Comparison of ENCODE assay signal across 8 cellular contexts in the genomic region with DNA sequence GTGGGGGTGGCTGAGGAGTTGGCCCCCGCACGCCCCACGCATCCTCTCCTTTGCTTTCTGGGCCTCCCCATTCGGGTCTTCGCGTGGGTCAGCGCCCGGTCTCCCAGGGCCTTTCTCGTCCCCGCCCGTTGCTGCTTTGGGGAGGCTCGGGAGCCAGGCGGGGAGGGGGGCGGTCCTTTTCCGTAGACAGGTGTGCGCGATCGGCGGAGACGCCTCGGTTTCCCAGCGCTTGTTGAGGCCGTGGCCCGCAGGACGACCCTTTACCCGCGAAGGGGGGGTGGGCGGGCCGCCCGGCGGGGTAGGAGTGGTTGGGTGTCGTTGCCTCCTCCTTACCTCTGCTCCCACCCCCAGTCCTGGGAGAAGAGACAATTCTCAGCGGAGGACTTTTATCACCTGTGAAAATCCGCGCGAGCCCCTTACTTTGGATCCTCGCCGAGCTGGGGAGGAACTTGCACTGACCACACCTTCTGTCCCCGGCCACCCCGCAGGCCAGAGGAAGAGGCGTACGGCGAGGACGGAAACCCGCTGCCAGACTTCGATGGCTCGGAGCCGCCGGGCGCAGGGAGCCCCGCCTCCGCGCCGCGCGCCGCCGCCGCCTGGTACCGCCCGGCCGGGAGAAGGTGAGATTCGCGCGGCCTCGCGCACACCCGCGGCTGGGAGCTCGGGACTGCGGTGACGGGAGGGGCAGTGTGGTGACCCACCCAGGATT. TPM values are rescaled to one million over a fixed set of nuclear protein-coding genes. Genes with fewer than 3 reads are reported as not detected.
DNase-seq lines count a peak whose midpoint lies in the region; ATAC-seq and TF ChIP-seq lines count a peak whose summit lies in the region.

No MANE protein-coding gene starts in this region.

- H3K27ac Mint-ChIP-seq in activated T-helper 1 cell treated with anti-CD3 and anti-CD28 coated beads, Interleukin-12 subunit alpha, Interleukin-12 subunit beta, Interleukin-2, Interleukin-4 antibody, amounts not matched to agents 30 ng/mL and 10 ng/mL and 1 ng/mL, durations not matched to agents 14 hours and 24 hours and 36 hours, result no peak overlapping the region

- in situ Hi-C loops in GM13977 (cut with MboI; ENCODE audit: low pct_unique_long_range_greater_than_20kb, low sequenced_read_pairs, unreplicated experiment), result no loop called here

- CTCF ChIA-PET in OCI-LY7 (lab: Charles Lee; ENCODE audit: unreplicated experiment), result no interaction called here

- intact Hi-C loops in OCI-LY7 (cut with micrococcal nuclease; ENCODE audit: unreplicated experiment), result no loop called here
- intact Hi-C loops in activated T-helper 1 cell treated with anti-CD3 and anti-CD28 coated beads, Interleukin-12 subunit alpha, Interleukin-12 subunit beta, Interleukin-2, Interleukin-4 antibody, amounts not matched to agents 30 ng/mL and 10 ng/mL and 1 ng/mL, durations not matched to agents 14 hours and 24 hours and 36 hours (cut with micrococcal nuclease), result no loop called here

- POLR2A ChIA-PET in OCI-LY7 (lab: Charles Lee), result no interaction called here

- peaks cover 100% of the 10 kb centered on the region for H3K27me3 ChIP-seq in NT2/D1 (ENCODE audit: insufficient read depth, insufficient read length)
- H3K27me3 ChIP-seq in osteoblast (ENCODE audit: insufficient read depth, low read length), result peaks cover 92% of the 10 kb centered on the region

- H3K4me1 ChIP-seq in NT2/D1 (ENCODE audit: insufficient read depth, insufficient read length) (no peaks in the 10 kb centered on the region), osteoblast (ENCODE audit: insufficient read depth, low read length) (no peaks in the 10 kb centered on the region), OCI-LY7 (ENCODE audit: insufficient read depth, low read length, poor library complexity, severe bottlenecking) (no peaks in the 10 kb centered on the region)

- H3K9me3 Mint-ChIP-seq in activated T-helper 1 cell treated with anti-CD3 and anti-CD28 coated beads, Interleukin-12 subunit alpha, Interleukin-12 subunit beta, Interleukin-2, Interleukin-4 antibody, amounts not matched to agents 30 ng/mL and 10 ng/mL and 1 ng/mL, durations not matched to agents 14 hours and 24 hours and 36 hours, result no peaks in the 10 kb centered on the region

- H3K4me2 ChIP-seq in osteoblast (ENCODE audit: insufficient read depth, low read length) (peak overlapping the region; percentile 67), OCI-LY7 (ENCODE audit: low read length) (no peak overlapping the region)

- H4K20me1 ChIP-seq in osteoblast (ENCODE audit: insufficient read depth, low read length) (no peaks in the 10 kb centered on the region), OCI-LY7 (ENCODE audit: insufficient read depth, low read length) (no peaks in the 10 kb centered on the region)

- H3K27ac ChIP-seq in osteoblast (ENCODE audit: low read depth, low read length), result no peak overlapping the region
- H3K27ac ChIP-seq in OCI-LY7 (ENCODE audit: low read depth, low read length, poor library complexity, severe bottlenecking), result no peak overlapping the region

- BruUV-seq in OCI-LY7 (replicated peaks; lab: Mats Ljungman, UMichigan), result no TSS peak

- peaks cover 7% of the 10 kb centered on the region for H3K4me1 Mint-ChIP-seq in activated T-helper 1 cell treated with anti-CD3 and anti-CD28 coated beads, Interleukin-12 subunit alpha, Interleukin-12 subunit beta, Interleukin-2, Interleukin-4 antibody, amounts not matched to agents 30 ng/mL and 10 ng/mL and 1 ng/mL, durations not matched to agents 14 hours and 24 hours and 36 hours (ENCODE audit: low read depth)

- H3K4me3 Mint-ChIP-seq in activated T-helper 1 cell treated with anti-CD3 and anti-CD28 coated beads, Interleukin-12 subunit alpha, Interleukin-12 subunit beta, Interleukin-2, Interleukin-4 antibody, amounts not matched to agents 30 ng/mL and 10 ng/mL and 1 ng/mL, durations not matched to agents 14 hours and 24 hours and 36 hours, result no peak overlapping the region

- H3K36me3 ChIP-seq in NT2/D1 (ENCODE audit: insufficient read depth, insufficient read length, low read length) (no peaks in the 10 kb centered on the region), osteoblast (ENCODE audit: insufficient read depth, low read length) (no peaks in the 10 kb centered on the region), OCI-LY7 (ENCODE audit: insufficient read depth, low read length) (no peaks in the 10 kb centered on the region)

- peaks cover 3% of the 10 kb centered on the region for H3K36me3 Mint-ChIP-seq in activated T-helper 1 cell treated with anti-CD3 and anti-CD28 coated beads, Interleukin-12 subunit alpha, Interleukin-12 subunit beta, Interleukin-2, Interleukin-4 antibody, amounts not matched to agents 30 ng/mL and 10 ng/mL and 1 ng/mL, durations not matched to agents 14 hours and 24 hours and 36 hours (ENCODE audit: low read depth)

- peak overlapping the region; percentile 34 for H3K4me3 ChIP-seq in NT2/D1 (ENCODE audit: insufficient read length, low read depth)
- H3K4me3 ChIP-seq in osteoblast (ENCODE audit: insufficient read depth, low read length), result peak overlapping the region; percentile 61
- no peak overlapping the region for H3K4me3 ChIP-seq in OCI-LY7 (ENCODE audit: low read depth, low read length, poor library complexity, severe bottlenecking)

- TF ChIP-seq CTCF in GM13977 (IDR thresholded peaks at IDR 0.05; ENCODE audit: extremely low read depth, insufficient read depth, missing control alignments) (no peak), osteoblast (IDR thresholded peaks at IDR 0.05; ENCODE audit: extremely low read depth, low read depth, low read length) (no peak), OCI-LY7 (conservative IDR thresholded peaks at IDR 0.05; ENCODE audit: low read length) (no peak)

- ATAC-seq in esophagus mucosa (peak; percentile 28), GM19463 (IDR thresholded peaks at IDR 0.05; ENCODE audit: unreplicated experiment) (no peak)

- peaks cover 74% of the 10 kb centered on the region for H3K27me3 Mint-ChIP-seq in activated T-helper 1 cell treated with anti-CD3 and anti-CD28 coated beads, Interleukin-12 subunit alpha, Interleukin-12 subunit beta, Interleukin-2, Interleukin-4 antibody, amounts not matched to agents 30 ng/mL and 10 ng/mL and 1 ng/mL, durations not matched to agents 14 hours and 24 hours and 36 hours (ENCODE audit: insufficient read depth)

- no peak overlapping the region for H3K9ac ChIP-seq in NT2/D1 (ENCODE audit: insufficient read length, low read depth)

- H3K9me3 ChIP-seq in NT2/D1 (ENCODE audit: insufficient read depth, low read length) (no peaks in the 10 kb centered on the region), osteoblast (ENCODE audit: low read depth, low read length) (no peaks in the 10 kb centered on the region), OCI-LY7 (ENCODE audit: low read length) (no peaks in the 10 kb centered on the region)

- H3K79me2 ChIP-seq in osteoblast (ENCODE audit: insufficient read depth, low read length), result no peaks in the 10 kb centered on the region
- no peaks in the 10 kb centered on the region for H3K79me2 ChIP-seq in OCI-LY7 (ENCODE audit: insufficient read depth, low read depth, low read length)

- no peaks in the 10 kb centered on the region for H3K9me2 ChIP-seq in OCI-LY7 (ENCODE audit: insufficient read depth, low read length)

- H2AFZ ChIP-seq in osteoblast (ENCODE audit: low read length) (no peak overlapping the region), OCI-LY7 (ENCODE audit: low read length) (no peak overlapping the region)

- peak; percentile 34 for DNase-seq in GM13977 (ENCODE audit: low spot score)
- DNase-seq in NT2/D1 (ENCODE audit: low read depth, low spot score), result no peak
- peak; percentile 83 for DNase-seq in osteoblast (ENCODE audit: insufficient read length, low spot score, missing footprints)
- DNase-seq in occipital lobe (lab: John Stamatoyannopoulos, UW), result no peak
- DNase-seq in OCI-LY7 (ENCODE audit: low spot score), result no peak
- no peak for DNase-seq in activated T-helper 1 cell treated with anti-CD3 and anti-CD28 coated beads, Interleukin-12 subunit alpha, Interleukin-12 subunit beta, Interleukin-2, Interleukin-4 antibody, amounts not matched to agents 30 ng/mL and 10 ng/mL and 1 ng/mL, durations not matched to agents 14 hours and 24 hours and 36 hours (ENCODE audit: low spot score)

RNA-seq across cellular contexts. Expression of a gene that starts 2.7 kb away (rescaled TPM):
- total RNA-seq in esophagus mucosa (0.12 TPM), osteoblast (not detected in 2 replicates), occipital lobe (6.4 TPM), OCI-LY7 (2022) (not detected in 2 replicates)
- not detected in 2 replicates for total RNA-seq in OCI-LY7 (2014; rRNA removed; shearing (Covaris generic))
- total RNA-seq in activated T-helper 1 cell treated with anti-CD3 and anti-CD28 coated beads, Interleukin-12 subunit alpha, Interleukin-12 subunit beta, Interleukin-2, Interleukin-4 antibody, amounts not matched to agents 30 ng/mL and 10 ng/mL and 1 ng/mL, durations not matched to agents 14 hours and 24 hours and 36 hours, result not detected in 2 replicates

Comparison
In these comparisons a context has a peak if more than half of its experiments do, and no peak if none do; other contexts are left out.
1. DNase-seq: peak in GM13977 (single experiment) and osteoblast (single experiment); none in NT2/D1 (single experiment), occipital lobe (single experiment), OCI-LY7 (single experiment) and activated T-helper 1 cell treated with anti-CD3 and anti-CD28 coated beads, Interleukin-12 subunit alpha, Interleukin-12 subunit beta, Interleukin-2, Interleukin-4 antibody, amounts not matched to agents 30 ng/mL and 10 ng/mL and 1 ng/mL, durations not matched to agents 14 hours and 24 hours and 36 hours (single experiment).